22 cellular contexts compared by ENCODE assay signal in genomic region chr21:31371715-31372114, GRCh38.
"Had no signal": no experiment of that assay in that cellular context is flagged by ENCODE, and none has a peak within 500 bp of the region (broad histone marks: within the 10 kb centered on the region; RNA-seq: fewer than 3 reads in every experiment).

No MANE protein-coding gene starts in this region.

- H3K27me3 Mint-ChIP-seq: activated CD4-positive, alpha-beta memory T cell treated with anti-CD3 and anti-CD28 coated beads for 36 hours; type B pancreatic cell had no signal

- H3K9me3 Mint-ChIP-seq: activated CD4-positive, alpha-beta memory T cell treated with anti-CD3 and anti-CD28 coated beads for 36 hours; activated naive CD4-positive, alpha-beta T cell treated with anti-CD3 and anti-CD28 coated beads for 36 hours; nephron progenitor cell; type B pancreatic cell had no signal

- H3K4me3 ChIP-seq: body of pancreas, gastroesophageal sphincter, pancreas, psoas muscle, right lobe of liver, thoracic aorta, vagina had no signal

- H3K27me3 ChIP-seq: body of pancreas, gastroesophageal sphincter, pancreas, right lobe of liver, vagina had no signal

- H3K36me3 Mint-ChIP-seq: activated CD4-positive, alpha-beta memory T cell treated with anti-CD3 and anti-CD28 coated beads for 36 hours; type B pancreatic cell had no signal

- H3K9me3 ChIP-seq: body of pancreas, gastroesophageal sphincter, pancreas, psoas muscle, right lobe of liver, thoracic aorta, vagina had no signal

- H3K27ac Mint-ChIP-seq: activated CD4-positive, alpha-beta memory T cell treated with anti-CD3 and anti-CD28 coated beads for 36 hours; activated naive CD4-positive, alpha-beta T cell treated with anti-CD3 and anti-CD28 coated beads for 36 hours; type B pancreatic cell had no signal

- DNase-seq: activated CD4-positive, alpha-beta memory T cell treated with anti-CD3 and anti-CD28 coated beads for 36 hours; activated CD4-positive, alpha-beta T cell treated with anti-CD3 and anti-CD28 coated beads for 48 hours; activated naive CD4-positive, alpha-beta T cell treated with anti-CD3 and anti-CD28 coated beads for 36 hours; activated T-cell treated with anti-CD3 and anti-CD28 coated beads, Interleukin-2, amount 50 U/mL, for 48 hours; amygdala; body of pancreas; central memory CD4-positive, alpha-beta T cell; dermis blood vessel endothelial cell; effector CD8-positive, alpha-beta T cell; head of caudate nucleus; kidney; nephron progenitor cell; pancreas; psoas muscle; small intestine; stimulated activated CD4-positive, alpha-beta T cell treated with anti-CD3 and anti-CD28 coated beads, Interleukin-2, amount 100 ng/mL, for 48 hours; stimulated activated naive CD4-positive, alpha-beta T cell had no signal

- H3K4me3 Mint-ChIP-seq: activated CD4-positive, alpha-beta memory T cell treated with anti-CD3 and anti-CD28 coated beads for 36 hours; activated naive CD4-positive, alpha-beta T cell treated with anti-CD3 and anti-CD28 coated beads for 36 hours; nephron progenitor cell; type B pancreatic cell had no signal

- H3K4me1 ChIP-seq: body of pancreas, gastroesophageal sphincter, pancreas, psoas muscle, right lobe of liver, vagina had no signal

- H3K36me3 ChIP-seq: gastroesophageal sphincter, pancreas, right lobe of liver, thoracic aorta, vagina had no signal

- H3K27ac ChIP-seq: body of pancreas, pancreas, psoas muscle, right lobe of liver, thoracic aorta, vagina had no signal

- ATAC-seq: body of pancreas, pancreas, psoas muscle, right lobe of liver had no signal
